18 cellular contexts compared by ENCODE assay signal in genomic region chr19:45474191-45474940, GRCh38. TPM values are rescaled to one million over a fixed set of nuclear protein-coding genes. Genes with fewer than 3 reads are reported as not detected.
DNase-seq lines count a peak whose midpoint lies in the region; ATAC-seq and TF ChIP-seq lines count a peak whose summit lies in the region.
"Had no signal": no experiment of that assay in that cellular context is flagged by ENCODE, and none has a peak within 500 bp of the region (broad histone marks: within the 10 kb centered on the region; RNA-seq: fewer than 3 reads in every experiment).

No MANE protein-coding gene starts in this region.

- no peak for ATAC-seq in natural killer cell
- ATAC-seq: stimulated activated naive B cell treated with anti-CD40 and anti-IgM and Interleukin-4, amounts not matched to agents 10 μg/mL and 1 μg/mL and 100 μg/mL, for 72 hours had no signal

- intact Hi-C loops in CD4-positive, alpha-beta memory T cell (cut with micrococcal nuclease) = no loop called here
- intact Hi-C loops in natural killer cell (cut with micrococcal nuclease) = no loop called here
- intact Hi-C loops in thyroid gland (cut with DNase I) = no loop called here

- no peaks in the 10 kb centered on the region for H3K9me3 ChIP-seq in CD4-positive, alpha-beta memory T cell (ENCODE audit: control insufficient read depth in 1 of 2, low read length in 2 of 2)
- H3K9me3 ChIP-seq in thyroid gland = no peaks in the 10 kb centered on the region
- H3K9me3 ChIP-seq: BE2C had no signal

- H3K4me1 ChIP-seq in CD4-positive, alpha-beta memory T cell (ENCODE audit: insufficient read depth, low read length) = peaks cover 25% of the 10 kb centered on the region
- H3K4me1 ChIP-seq in thyroid gland = peaks cover 9 to 38% of the 10 kb centered on the region in 2 donors

- H3K4me3 Mint-ChIP-seq in CD4-positive, alpha-beta memory T cell = peak overlapping the region in 7 of 8 donors; percentile 33 to 75 (median 54)
- H3K4me3 Mint-ChIP-seq in chondrocyte (ENCODE audit: unreplicated experiment) (no peak overlapping the region), natural killer cell (peak overlapping the region; percentile 61)
- H3K4me3 Mint-ChIP-seq: endodermal cell had no signal

- TF ChIP-seq CTCF in chondrocyte (IDR thresholded peaks at IDR 0.05) (no peak), natural killer cell (IDR thresholded peaks at IDR 0.05) (no peak), thyroid gland (IDR thresholded peaks at IDR 0.05) (no peak)

- no peak overlapping the region for H3K4me3 ChIP-seq in CD4-positive, alpha-beta memory T cell (ENCODE audit: low read length in 2 of 2)
- H3K4me3 ChIP-seq in thyroid gland (replicated peaks in 1 of 3) = no peak overlapping the region

- CTCF ChIA-PET in CD4-positive, alpha-beta memory T cell (lab: Charles Lee; ENCODE audit: partially characterized antibody) = interaction anchor here (2.1 to 16.8 kb wide), 2 partner anchors 29 to 36 kb away, joined by 5 to 487 read pairs; no protein-coding TSS in a partner anchor
- CTCF ChIA-PET in HEK293T (lab: Yijun Ruan, JAX) = interaction anchor here (0.9 kb wide), 1 partner anchor 35 kb away, joined by 3 read pairs; no protein-coding TSS in a partner anchor

- POLR2A ChIA-PET in CD4-positive, alpha-beta memory T cell (lab: Charles Lee; ENCODE audit: partially characterized antibody) = interaction anchor here (0.6 to 5.6 kb wide), 2 partner anchors 35 to 215 kb away, joined by 3 to 202 read pairs; no protein-coding TSS in a partner anchor
- POLR2A ChIA-PET in HEK293T (lab: Yijun Ruan, JAX) = interaction anchor here (1.5 kb wide), 1 partner anchor 11 kb away, joined by 4 read pairs; no protein-coding TSS in a partner anchor

- peaks cover 3 to 4% of the 10 kb centered on the region in 2 donors for H3K27me3 Mint-ChIP-seq in CD4-positive, alpha-beta memory T cell
- no peaks in the 10 kb centered on the region for H3K27me3 Mint-ChIP-seq in chondrocyte (ENCODE audit: low read depth)
- H3K27me3 Mint-ChIP-seq in natural killer cell (ENCODE audit: low read depth in 2 of 2) = peaks cover 8 to 28% of the 10 kb centered on the region in 2 donors

- no peak overlapping the region for H3K27ac ChIP-seq in CD4-positive, alpha-beta memory T cell (ENCODE audit: low read depth, low read length)
- H3K27ac ChIP-seq in thyroid gland = no peak overlapping the region

- no peaks in the 10 kb centered on the region for H3K27me3 ChIP-seq in CD4-positive, alpha-beta memory T cell (ENCODE audit: insufficient read depth, low read length)
- no peaks in the 10 kb centered on the region for H3K27me3 ChIP-seq in thyroid gland

- peaks cover 0 to 79% (median 0%) of the 10 kb centered on the region in 8 donors for H3K9me3 Mint-ChIP-seq in CD4-positive, alpha-beta memory T cell
- H3K9me3 Mint-ChIP-seq in chondrocyte (ENCODE audit: low read depth) (no peaks in the 10 kb centered on the region), natural killer cell (no peaks in the 10 kb centered on the region)
- H3K9me3 Mint-ChIP-seq: endodermal cell; stimulated activated naive B cell treated with anti-CD40 and anti-IgM and Interleukin-4, amounts not matched to agents 10 μg/mL and 1 μg/mL and 100 μg/mL, for 72 hours had no signal

- H3K27ac Mint-ChIP-seq in CD4-positive, alpha-beta memory T cell = peak overlapping the region; percentile 42 to 99 (median 94)
- H3K27ac Mint-ChIP-seq in chondrocyte (ENCODE audit: unreplicated experiment) (peak overlapping the region; percentile 66), natural killer cell (peak overlapping the region; percentile 87 to 99)
- H3K27ac Mint-ChIP-seq: stimulated activated naive B cell treated with anti-CD40 and anti-IgM and Interleukin-4, amounts not matched to agents 10 μg/mL and 1 μg/mL and 100 μg/mL, for 72 hours had no signal

- H3K36me3 ChIP-seq in CD4-positive, alpha-beta memory T cell (ENCODE audit: insufficient read depth, low read length) = no peaks in the 10 kb centered on the region
- no peaks in the 10 kb centered on the region for H3K36me3 ChIP-seq in thyroid gland
- H3K36me3 ChIP-seq: BE2C had no signal

- WGBS in thyroid gland, 2 donors = 77 to 78% methylated on average over 31 of the region's 31 CpGs

- peaks cover 5 to 49% of the 10 kb centered on the region in 2 donors for H3K36me3 Mint-ChIP-seq in CD4-positive, alpha-beta memory T cell
- H3K36me3 Mint-ChIP-seq in chondrocyte (ENCODE audit: low read depth) = peaks cover 8% of the 10 kb centered on the region
- H3K36me3 Mint-ChIP-seq in natural killer cell = no peaks in the 10 kb centered on the region
- H3K36me3 Mint-ChIP-seq: brain had no signal

- peak in 4 of 5 donors; percentile 35 to 61 (median 37) for DNase-seq in CD4-positive, alpha-beta memory T cell
- peak; percentile 32 for DNase-seq in NCI-H146 (lab: John Stamatoyannopoulos, UW)
- no peak for DNase-seq in chondrocyte (ENCODE audit: low spot score)
- DNase-seq in natural killer cell = peak; percentile 50
- no peak for DNase-seq in NCI-H2107 (lab: John Stamatoyannopoulos, UW)
- DNase-seq in thyroid gland = no peak
- DNase-seq in HEK293T (ENCODE audit: extremely low spot score) = no peak
- no peak for DNase-seq in activated T-cell treated with anti-CD3 and anti-CD28 coated beads, Interleukin-2, amount 50 U/mL, for 48 hours
- DNase-seq: activated CD4-positive, alpha-beta T cell treated with anti-CD3 and anti-CD28 coated beads for 1 hour; BE2C; endodermal cell; kidney; NCI-H1048; NCI-H2227 treated with DMSO at 0.1 percent for 48 hours; OCI-M1; stimulated activated CD4-positive, alpha-beta T cell treated with anti-CD3 and anti-CD28 coated beads, Interleukin-4, amount 100 ng/mL, for 1 hour; stimulated activated naive B cell treated with anti-CD40 and anti-IgM and Interleukin-4, amounts not matched to agents 10 μg/mL and 1 μg/mL and 100 μg/mL, for 72 hours had no signal

- TF ChIP-seq POLR2A in thyroid gland (IDR thresholded peaks at IDR 0.05) = no peak

- H3K4me1 Mint-ChIP-seq in CD4-positive, alpha-beta memory T cell = peaks cover 29 to 86% (median 43%) of the 10 kb centered on the region in 4 donors
- H3K4me1 Mint-ChIP-seq in chondrocyte (ENCODE audit: low read depth) = peaks cover 30% of the 10 kb centered on the region
- H3K4me1 Mint-ChIP-seq in natural killer cell = peaks cover 56 to 90% of the 10 kb centered on the region in 2 donors

TF ChIP-seq in HEK293T, 16 proteins besides CTCF, POLR2A, EP300 and RAD21:
- TF ChIP-seq CTBP1 (IDR thresholded peaks at IDR 0.05; ENCODE audit: borderline replicate concordance) (no peak), FOXM1 (IDR thresholded peaks at IDR 0.05; ENCODE audit: borderline replicate concordance) (no peak), HDGF (IDR thresholded peaks at IDR 0.05; ENCODE audit: borderline replicate concordance) (no peak), L3MBTL2 (conservative IDR thresholded peaks at IDR 0.05) (no peak), TARDBP (IDR thresholded peaks at IDR 0.05) (no peak), ELF4 (IDR thresholded peaks at IDR 0.05) (no peak), BHLHE40 (IDR thresholded peaks at IDR 0.05; ENCODE audit: borderline replicate concordance) (no peak), FOXA1 (IDR thresholded peaks at IDR 0.05) (no peak), SP1 (IDR thresholded peaks at IDR 0.05) (no peak), SUZ12 (IDR thresholded peaks at IDR 0.05) (no peak), NFRKB (IDR thresholded peaks at IDR 0.05) (no peak), FOXK2 (IDR thresholded peaks at IDR 0.05) (no peak), ARNT (IDR thresholded peaks at IDR 0.05) (no peak), ZNF384 (IDR thresholded peaks at IDR 0.05) (no peak), LEF1 (IDR thresholded peaks at IDR 0.05; ENCODE audit: borderline replicate concordance) (no peak), PKNOX1 (IDR thresholded peaks at IDR 0.05) (no peak)

RNA-seq across cellular contexts. Expression of gene FOSB, which starts 6.6 kb away (rescaled TPM):
- total RNA-seq in CD4-positive, alpha-beta memory T cell = 1 to 10 TPM; 4.2 to 4.7 TPM
- polyA plus RNA-seq in CD4-positive, alpha-beta memory T cell = 10 to 100 TPM; 12.5 to 17.1 TPM
- total RNA-seq in chondrocyte = 25.5 to 50.9 TPM (median 43.8 TPM) in 3 replicates
- 1,000 to 10,000 TPM in 2 of 3 donors, 100 to 1,000 TPM in 1; 784 to 1,837 (median 1,121) TPM for total RNA-seq in natural killer cell
- total RNA-seq in thyroid gland = 1 to 10 TPM; 1.6 to 3.3 (median 2.4) TPM

RNA-seq across cellular contexts. Expression of gene RTN2, which starts 22.5 kb away (rescaled TPM):
- total RNA-seq in CD4-positive, alpha-beta memory T cell = 1 to 10 TPM in 1 of 2 experiments, under 1 TPM in 1; 0.14 to 1.1 TPM
- under 1 TPM in 1 of 2 donors, not detected in 1; 0.48 TPM for polyA plus RNA-seq in CD4-positive, alpha-beta memory T cell
- total RNA-seq in chondrocyte = 11.5 to 16.0 TPM (median 13.7 TPM) in 3 replicates
- total RNA-seq in natural killer cell = 1 to 10 TPM; 1.9 to 5.5 (median 3.0) TPM
- total RNA-seq in thyroid gland = 1 to 10 TPM; 1.8 to 7.3 (median 4.6) TPM

RNA-seq across cellular contexts. Expression of gene PPM1N, which starts 23.9 kb away (rescaled TPM):
- total RNA-seq in CD4-positive, alpha-beta memory T cell = 1 to 10 TPM; 5.8 to 7.9 TPM
- polyA plus RNA-seq in CD4-positive, alpha-beta memory T cell = 1 to 10 TPM; 3.7 to 4.0 TPM
- total RNA-seq in chondrocyte (0.52 to 0.63 TPM in 2 of 3 replicates, not detected in the other), natural killer cell (1 to 10 TPM; 5.1 to 8.3 (median 6.8) TPM), thyroid gland (1 to 10 TPM in 1 of 4 donors, under 1 TPM in 1, not detected in 2; 0.73 to 1.1 TPM)

RNA-seq across cellular contexts. Expression of gene VASP, which starts 32.9 kb away (rescaled TPM):
- total RNA-seq in CD4-positive, alpha-beta memory T cell = 10 to 100 TPM; 89.8 to 92.8 TPM
- polyA plus RNA-seq in CD4-positive, alpha-beta memory T cell = 10 to 100 TPM; 49.1 to 53.4 TPM
- total RNA-seq in chondrocyte (65.6 to 145 TPM (median 142 TPM) in 3 replicates), natural killer cell (100 to 1,000 TPM; 192 to 244 (median 237) TPM), thyroid gland (10 to 100 TPM; 34.3 to 50.8 (median 45.1) TPM)

RNA-seq across cellular contexts. Expression of gene ERCC1, which starts 50.6 kb away (rescaled TPM):
- total RNA-seq in CD4-positive, alpha-beta memory T cell = 10 to 100 TPM; 46.6 to 46.9 TPM
- polyA plus RNA-seq in CD4-positive, alpha-beta memory T cell = 10 to 100 TPM; 36.2 to 38.3 TPM
- total RNA-seq in chondrocyte (72.4 to 93.1 TPM (median 77.9 TPM) in 3 replicates), natural killer cell (10 to 100 TPM; 46.8 to 55.2 (median 48.2) TPM), thyroid gland (100 to 1,000 TPM in 2 of 4 donors, 10 to 100 TPM in 2; 89.1 to 157 (median 113) TPM)

Comparison
In these comparisons a context has a peak if more than half of its experiments do, and no peak if none do; other contexts are left out.
1. DNase-seq: peak in CD4-positive, alpha-beta memory T cell (4 of 5), NCI-H146 (single experiment) and natural killer cell (single experiment); none in chondrocyte (single experiment), NCI-H2107 (single experiment), thyroid gland (0 of 2), HEK293T (single experiment) and activated T-cell treated with anti-CD3 and anti-CD28 coated beads, Interleukin-2, amount 50 U/mL, for 48 hours (0 of 2).
2. RNA of gene FOSB, which starts 6.6 kb away (total RNA-seq): 784 to 1,837 TPM in natural killer cell; 25.5 to 50.9 TPM in chondrocyte, 4.2 to 4.7 TPM in CD4-positive, alpha-beta memory T cell and 1.6 to 3.3 TPM in thyroid gland; every median in the first group is over 10 times any median in the second.
3. Peak in every context shown above with its lines, with median percentiles within 50 percentile points of each other: H3K27ac Mint-ChIP-seq.